Comparison of ENCODE assay signal across 15 cellular contexts in the genomic region with DNA sequence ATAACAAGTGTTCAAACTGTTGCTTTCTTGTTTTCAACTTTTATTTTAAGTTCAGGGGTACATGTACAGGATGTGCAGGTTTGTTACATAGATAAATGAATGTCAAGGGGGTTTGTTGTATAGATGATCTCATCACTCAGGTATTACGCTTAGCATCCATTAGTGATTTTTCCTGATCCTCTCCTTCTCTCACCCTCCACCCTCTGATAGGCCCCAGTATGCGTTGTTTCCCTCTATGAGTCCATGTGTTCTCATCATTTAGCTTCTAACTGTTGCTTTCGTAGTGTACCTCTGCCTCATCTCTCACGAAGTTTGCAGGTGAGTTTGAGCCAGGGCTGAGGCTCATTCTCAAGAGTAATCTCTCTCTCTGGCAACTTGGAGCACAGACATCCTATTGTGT. TPM values are rescaled to one million over a fixed set of nuclear protein-coding genes. Genes with fewer than 3 reads are reported as not detected.
"Had no signal": no experiment of that assay in that cellular context is flagged by ENCODE, and none has a peak within 500 bp of the region (broad histone marks: within the 10 kb centered on the region; RNA-seq: fewer than 3 reads in every experiment).

No MANE protein-coding gene starts in this region.

- H3K27me3 Mint-ChIP-seq: activated naive CD8-positive, alpha-beta T cell treated with anti-CD3 and anti-CD28 coated beads, Interleukin-2, amount 10 ng/mL, durations not matched to agents 7 days and 5 days had no signal

- H3K36me3 ChIP-seq: ovary, sigmoid colon, suprapubic skin, upper lobe of left lung had no signal

- DNase-seq: activated CD4-positive, alpha-beta memory T cell treated with anti-CD3 and anti-CD28 coated beads, Interleukin-2, amount 10 ng/mL, durations not matched to agents 7 days and 5 days; activated CD4-positive, alpha-beta T cell treated with anti-CD3 and anti-CD28 coated beads for 36 hours; activated naive CD8-positive, alpha-beta T cell treated with anti-CD3 and anti-CD28 coated beads, Interleukin-2, amount 10 ng/mL, durations not matched to agents 7 days and 5 days; activated T-cell treated with anti-CD3 and anti-CD28 coated beads, Interleukin-2, amount 50 U/mL, for 48 hours; aorta; immature natural killer cell; nephron progenitor cell; ovary; sigmoid colon; stimulated activated CD4-positive, alpha-beta T cell treated with anti-CD3 and anti-CD28 coated beads, Interleukin-2, amount 100 ng/mL, for 24 hours; stimulated activated naive CD8-positive, alpha-beta T cell treated with anti-CD3 and anti-CD28 coated beads, Interleukin-15, Interleukin-2, amounts not matched to agents 100 U/mL and 50 U/mL, for 24 hours; T-helper 9 cell; upper lobe of left lung had no signal

- H3K27ac Mint-ChIP-seq: activated CD4-positive, alpha-beta memory T cell treated with anti-CD3 and anti-CD28 coated beads, Interleukin-2, amount 10 ng/mL, durations not matched to agents 7 days and 5 days; activated CD4-positive, alpha-beta T cell treated with anti-CD3 and anti-CD28 coated beads for 36 hours; activated naive CD8-positive, alpha-beta T cell treated with anti-CD3 and anti-CD28 coated beads, Interleukin-2, amount 10 ng/mL, durations not matched to agents 7 days and 5 days; immature natural killer cell; nephron progenitor cell had no signal

- H3K27me3 ChIP-seq: ovary, sigmoid colon, suprapubic skin, upper lobe of left lung had no signal

- H3K36me3 Mint-ChIP-seq: activated naive CD8-positive, alpha-beta T cell treated with anti-CD3 and anti-CD28 coated beads, Interleukin-2, amount 10 ng/mL, durations not matched to agents 7 days and 5 days; immature natural killer cell had no signal

- H3K4me3 ChIP-seq: ovary, sigmoid colon, suprapubic skin, upper lobe of left lung had no signal

- H3K4me3 Mint-ChIP-seq: activated CD4-positive, alpha-beta memory T cell treated with anti-CD3 and anti-CD28 coated beads, Interleukin-2, amount 10 ng/mL, durations not matched to agents 7 days and 5 days; activated CD4-positive, alpha-beta T cell treated with anti-CD3 and anti-CD28 coated beads for 36 hours; activated naive CD8-positive, alpha-beta T cell treated with anti-CD3 and anti-CD28 coated beads, Interleukin-2, amount 10 ng/mL, durations not matched to agents 7 days and 5 days; immature natural killer cell; nephron progenitor cell had no signal

- H3K9me3 ChIP-seq: ovary, sigmoid colon, suprapubic skin, upper lobe of left lung had no signal

- H3K9me3 Mint-ChIP-seq: activated CD4-positive, alpha-beta memory T cell treated with anti-CD3 and anti-CD28 coated beads, Interleukin-2, amount 10 ng/mL, durations not matched to agents 7 days and 5 days; activated naive CD8-positive, alpha-beta T cell treated with anti-CD3 and anti-CD28 coated beads, Interleukin-2, amount 10 ng/mL, durations not matched to agents 7 days and 5 days; nephron progenitor cell had no signal

- H3K4me1 Mint-ChIP-seq: activated CD4-positive, alpha-beta memory T cell treated with anti-CD3 and anti-CD28 coated beads, Interleukin-2, amount 10 ng/mL, durations not matched to agents 7 days and 5 days; activated CD4-positive, alpha-beta T cell treated with anti-CD3 and anti-CD28 coated beads for 36 hours; activated naive CD8-positive, alpha-beta T cell treated with anti-CD3 and anti-CD28 coated beads, Interleukin-2, amount 10 ng/mL, durations not matched to agents 7 days and 5 days; immature natural killer cell had no signal

- ATAC-seq: activated CD4-positive, alpha-beta T cell treated with anti-CD3 and anti-CD28 coated beads for 36 hours; stimulated activated naive CD8-positive, alpha-beta T cell treated with anti-CD3 and anti-CD28 coated beads, Interleukin-15, Interleukin-2, amounts not matched to agents 100 U/mL and 50 U/mL, for 24 hours had no signal

- H3K4me1 ChIP-seq: sigmoid colon, suprapubic skin, upper lobe of left lung had no signal

- H3K27ac ChIP-seq: ovary, sigmoid colon, suprapubic skin, upper lobe of left lung had no signal

RNA-seq across cellular contexts. Expression of gene HBE1, which starts 4.6 kb away (rescaled TPM):
- total RNA-seq: activated CD4-positive, alpha-beta memory T cell treated with anti-CD3 and anti-CD28 coated beads, Interleukin-2, amount 10 ng/mL, durations not matched to agents 7 days and 5 days; activated CD4-positive, alpha-beta T cell treated with anti-CD3 and anti-CD28 coated beads for 36 hours; activated naive CD8-positive, alpha-beta T cell treated with anti-CD3 and anti-CD28 coated beads, Interleukin-2, amount 10 ng/mL, durations not matched to agents 7 days and 5 days; aorta; lung microvascular endothelial cell; sigmoid colon had no signal
- polyA plus RNA-seq: aorta, immature natural killer cell, sigmoid colon had no signal

RNA-seq across cellular contexts. Expression of gene HBG2, which starts 19.8 kb away (rescaled TPM):
- total RNA-seq: activated CD4-positive, alpha-beta memory T cell treated with anti-CD3 and anti-CD28 coated beads, Interleukin-2, amount 10 ng/mL, durations not matched to agents 7 days and 5 days; activated CD4-positive, alpha-beta T cell treated with anti-CD3 and anti-CD28 coated beads for 36 hours; activated naive CD8-positive, alpha-beta T cell treated with anti-CD3 and anti-CD28 coated beads, Interleukin-2, amount 10 ng/mL, durations not matched to agents 7 days and 5 days; lung microvascular endothelial cell; sigmoid colon; suprapubic skin had no signal
- polyA plus RNA-seq: sigmoid colon had no signal

RNA-seq across cellular contexts. Expression of gene HBG1, which starts 24.7 kb away (rescaled TPM):
- total RNA-seq: activated CD4-positive, alpha-beta memory T cell treated with anti-CD3 and anti-CD28 coated beads, Interleukin-2, amount 10 ng/mL, durations not matched to agents 7 days and 5 days; activated CD4-positive, alpha-beta T cell treated with anti-CD3 and anti-CD28 coated beads for 36 hours; activated naive CD8-positive, alpha-beta T cell treated with anti-CD3 and anti-CD28 coated beads, Interleukin-2, amount 10 ng/mL, durations not matched to agents 7 days and 5 days; aorta; lung microvascular endothelial cell; sigmoid colon; suprapubic skin had no signal
- polyA plus RNA-seq: aorta, immature natural killer cell, ovary, sigmoid colon had no signal

RNA-seq across cellular contexts. Expression of gene OR51B4, which starts 27.4 kb away (rescaled TPM):
- total RNA-seq: activated CD4-positive, alpha-beta memory T cell treated with anti-CD3 and anti-CD28 coated beads, Interleukin-2, amount 10 ng/mL, durations not matched to agents 7 days and 5 days; activated CD4-positive, alpha-beta T cell treated with anti-CD3 and anti-CD28 coated beads for 36 hours; activated naive CD8-positive, alpha-beta T cell treated with anti-CD3 and anti-CD28 coated beads, Interleukin-2, amount 10 ng/mL, durations not matched to agents 7 days and 5 days; aorta; lung microvascular endothelial cell; sigmoid colon; suprapubic skin had no signal
- polyA plus RNA-seq: aorta, immature natural killer cell, ovary, sigmoid colon had no signal

RNA-seq across cellular contexts. Expression of gene HBD, which starts 40.1 kb away (rescaled TPM):
- total RNA-seq: activated CD4-positive, alpha-beta memory T cell treated with anti-CD3 and anti-CD28 coated beads, Interleukin-2, amount 10 ng/mL, durations not matched to agents 7 days and 5 days; activated CD4-positive, alpha-beta T cell treated with anti-CD3 and anti-CD28 coated beads for 36 hours; activated naive CD8-positive, alpha-beta T cell treated with anti-CD3 and anti-CD28 coated beads, Interleukin-2, amount 10 ng/mL, durations not matched to agents 7 days and 5 days; lung microvascular endothelial cell; sigmoid colon; suprapubic skin had no signal
- polyA plus RNA-seq: aorta, ovary, sigmoid colon had no signal
